ENCODE assay signal across 11 cellular contexts in the genomic region with DNA sequence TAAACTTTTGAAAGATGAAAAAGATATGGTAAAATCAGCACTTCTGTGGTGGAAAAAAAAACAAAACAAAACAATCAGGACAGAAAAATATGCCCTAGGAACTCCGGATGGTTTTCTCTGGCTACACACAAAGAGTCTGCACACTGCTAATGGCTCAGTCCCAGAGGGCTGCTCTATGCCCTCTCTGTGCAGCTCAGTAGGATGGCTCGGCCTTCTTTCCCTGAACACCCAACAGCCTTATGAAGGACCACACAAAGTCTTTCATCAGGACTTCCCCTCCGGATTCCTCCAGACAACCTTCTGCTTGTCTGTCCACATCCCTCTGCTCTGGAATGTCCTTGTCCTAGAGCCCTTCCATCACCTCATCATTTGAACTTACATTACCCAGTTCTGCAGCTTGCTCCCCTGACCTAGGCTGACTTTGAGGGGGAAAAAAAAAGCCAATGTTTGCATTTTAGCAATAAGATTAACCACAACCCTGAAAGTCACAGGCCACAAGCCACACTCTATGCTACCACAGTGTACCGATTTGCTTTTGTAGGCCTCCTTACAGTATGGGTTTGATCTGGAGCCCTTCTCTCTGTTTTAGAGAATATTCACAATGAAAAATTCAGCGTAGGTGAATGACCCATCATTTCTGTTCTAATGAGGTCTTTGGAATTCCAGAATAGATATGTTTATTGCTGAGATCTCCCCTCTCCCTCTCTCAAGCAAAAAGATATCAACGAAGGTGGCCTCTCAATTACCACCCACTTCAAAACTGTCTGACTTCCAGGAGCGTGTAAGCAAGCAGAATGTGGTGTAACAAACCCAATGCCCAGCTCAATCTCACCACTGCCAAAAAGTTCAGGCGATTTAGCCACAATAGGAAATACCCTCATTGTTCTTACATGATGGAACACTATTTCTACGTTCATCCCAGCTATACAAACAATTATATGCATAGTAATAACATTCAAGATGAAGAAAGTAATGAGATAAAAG.
DNase-seq lines count a peak whose midpoint lies in the region; ATAC-seq, FAIRE-seq and TF ChIP-seq lines count a peak whose summit lies in the region.
"Had no signal": no experiment of that assay in that cellular context is flagged by ENCODE, and none has a peak within 500 bp of the region (broad histone marks: within the 10 kb centered on the region; RNA-seq: fewer than 3 reads in every experiment).

No MANE protein-coding gene starts in this region.

- WGBS in pancreas, 2 donors: 92 to 96% methylated on average over 9 of the region's 9 CpGs

- peak; percentile 43 for DNase-seq in NK-92 treated with Interleukin-12 subunit alpha and Interleukin-12 subunit beta, amount 100 ng/mL, for 24 hours (lab: John Stamatoyannopoulos, UW)
- DNase-seq in NK-92 (lab: John Stamatoyannopoulos, UW; ENCODE audit: unreplicated experiment) (no peak), medulla oblongata (ENCODE audit: extremely low spot score) (peak; percentile 46), AG08395 (ENCODE audit: low spot score) (no peak), pancreas (no peak)
- DNase-seq in stimulated activated naive CD4-positive, alpha-beta T cell (lab: John Stamatoyannopoulos, UW): no peak
- DNase-seq: NCI-H226, nephron progenitor cell had no signal

- no peaks in the 10 kb centered on the region for H3K27me3 ChIP-seq in pancreas

- peaks cover 0 to 14% (median 0%) of the 10 kb centered on the region in 3 donors for H3K4me1 ChIP-seq in pancreas

- no peak for FAIRE-seq in pancreas (lab: Jason Lieb, UNC)
- FAIRE-seq: G401.6 had no signal

- H3K4me3 ChIP-seq in pancreas: no peak overlapping the region

- no peaks in the 10 kb centered on the region for H3K9me3 ChIP-seq in pancreas

- no peak for TF ChIP-seq CTCF in pancreas (IDR thresholded peaks at IDR 0.05)

- no peaks in the 10 kb centered on the region for H3K36me3 ChIP-seq in pancreas

- no peak overlapping the region for H3K27ac ChIP-seq in pancreas

- intact Hi-C loops in pancreas (cut with DNase I): no loop called here

- ATAC-seq in GM21515 (IDR thresholded peaks at IDR 0.05; ENCODE audit: unreplicated experiment) (peak; percentile 88), HG03442 (IDR thresholded peaks at IDR 0.05; ENCODE audit: unreplicated experiment) (peak; percentile 90), pancreas (no peak)

Comparison
In these comparisons a context has a peak if more than half of its experiments do, and no peak if none do; other contexts are left out.
1. DNase-seq: peak in NK-92 treated with Interleukin-12 subunit alpha and Interleukin-12 subunit beta, amount 100 ng/mL, for 24 hours (single experiment) and medulla oblongata (single experiment); none in NK-92 (single experiment), stimulated activated naive CD4-positive, alpha-beta T cell (0 of 6), AG08395 (single experiment) and pancreas (0 of 6).
2. ATAC-seq: peak in GM21515 (single experiment) and HG03442 (single experiment); none in pancreas (0 of 4).